ENCODE assay signal across 25 cellular contexts in the genomic region with DNA sequence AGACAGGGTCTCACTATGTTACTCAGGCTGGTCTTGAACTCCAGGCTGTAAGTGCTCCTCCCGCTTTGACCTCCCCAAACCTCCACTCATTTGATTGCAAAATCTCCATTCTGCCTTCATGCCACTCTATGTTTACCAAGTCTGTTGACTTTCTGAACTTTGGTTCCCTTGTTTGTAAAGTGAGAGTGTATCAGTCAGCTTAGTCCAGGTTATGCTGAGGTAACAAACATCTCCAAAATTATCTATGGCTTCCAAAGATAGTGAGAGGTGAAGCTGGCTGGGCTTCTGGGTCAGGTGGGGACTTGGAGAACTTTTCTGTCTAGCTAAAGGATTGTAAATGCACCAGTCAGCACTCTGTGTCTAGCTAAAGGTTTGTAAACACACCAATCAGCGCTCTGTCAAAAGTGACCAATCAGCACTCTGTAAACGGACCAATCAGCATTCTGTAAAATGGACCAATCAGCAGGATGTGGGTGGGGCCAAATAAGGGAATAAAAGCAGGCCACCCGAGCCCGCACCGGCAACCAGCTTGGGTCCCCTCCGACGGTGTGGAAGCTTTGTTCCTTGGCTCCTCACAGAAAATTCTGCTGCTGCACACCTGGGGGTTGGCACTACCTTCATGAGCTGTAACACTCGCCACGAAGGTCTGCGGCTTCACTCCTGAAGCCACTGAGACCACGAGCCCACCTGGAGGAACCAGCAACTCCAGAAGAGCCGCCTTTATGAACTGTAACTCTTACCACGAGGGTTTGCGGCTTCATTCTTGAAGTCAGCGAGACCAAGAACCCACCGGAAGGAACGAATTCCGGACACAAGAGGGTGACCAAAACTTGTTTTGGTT.
"Had no signal": no experiment of that assay in that cellular context is flagged by ENCODE, and none has a peak within 500 bp of the region (broad histone marks: within the 10 kb centered on the region; RNA-seq: fewer than 3 reads in every experiment).

No MANE protein-coding gene starts in this region.

- ATAC-seq: body of pancreas, gastrocnemius medialis, left colon, psoas muscle had no signal

- H3K9me3 ChIP-seq: body of pancreas, colonic mucosa, gastrocnemius medialis, psoas muscle, thoracic aorta, uterus had no signal

- H3K27me3 Mint-ChIP-seq: activated B cell treated with CpG ODN at 0.5 μM for 24 hours, naive B cell had no signal

- DNase-seq: activated B cell treated with CpG ODN at 0.5 μM for 24 hours; activated CD4-positive, alpha-beta T cell treated with anti-CD3 and anti-CD28 coated beads, Interleukin-2, amount 50 U/mL, for 1 hour; activated effector memory CD4-positive, alpha-beta T cell treated with anti-CD3 and anti-CD28 coated beads, Interleukin-2, amount 50 U/mL, for 16 hours; activated naive CD4-positive, alpha-beta T cell treated with anti-CD3 and anti-CD28 coated beads, Interleukin-2, amount 50 U/mL, for 16 hours; activated T-cell treated with anti-CD3 and anti-CD28 coated beads, Interleukin-2, amount 50 U/mL, for 1 hour; body of pancreas; cerebellar nuclear complex; colonic mucosa; effector memory CD4-positive, alpha-beta T cell; gastrocnemius medialis; kidney; left colon; mammary epithelial cell; naive B cell; psoas muscle; stimulated activated CD4-positive, alpha-beta T cell treated with anti-CD3 and anti-CD28 coated beads, Interleukin-15, amount 100 ng/mL, for 24 hours; stimulated activated naive CD4-positive, alpha-beta T cell; T-helper 1 cell; trophoblast cell; uterus had no signal

- FAIRE-seq: kidney had no signal

- H3K4me3 ChIP-seq: body of pancreas, colonic mucosa, gastrocnemius medialis, psoas muscle, right atrium auricular region, thoracic aorta, uterus had no signal

- H3K36me3 ChIP-seq: colonic mucosa, gastrocnemius medialis, right atrium auricular region, thoracic aorta, uterus had no signal

- H3K27ac ChIP-seq: body of pancreas, colonic mucosa, gastrocnemius medialis, parathyroid adenoma, psoas muscle, right atrium auricular region, thoracic aorta, uterus had no signal

- H3K4me3 Mint-ChIP-seq: activated B cell treated with CpG ODN at 0.5 μM for 24 hours; activated T-helper 1 cell treated with anti-CD3 and anti-CD28 coated beads, Interleukin-12 subunit alpha, Interleukin-12 subunit beta, Interleukin-2, Interleukin-4 antibody, amounts not matched to agents 30 ng/mL and 10 ng/mL and 1 ng/mL, durations not matched to agents 14 hours and 24 hours and 36 hours; naive B cell; T-helper 2 cell treated with Interferon-gamma antibody and Interleukin-4, amounts not matched to agents 5 μg/mL and 100 μg/mL, for 36 hours had no signal

- H3K27ac Mint-ChIP-seq: activated B cell treated with CpG ODN at 0.5 μM for 24 hours; activated T-helper 1 cell treated with anti-CD3 and anti-CD28 coated beads, Interleukin-12 subunit alpha, Interleukin-12 subunit beta, Interleukin-2, Interleukin-4 antibody, amounts not matched to agents 30 ng/mL and 10 ng/mL and 1 ng/mL, durations not matched to agents 14 hours and 24 hours and 36 hours; naive B cell; T-helper 2 cell treated with Interferon-gamma antibody and Interleukin-4, amounts not matched to agents 5 μg/mL and 100 μg/mL, for 36 hours had no signal

- H3K4me1 Mint-ChIP-seq: activated B cell treated with CpG ODN at 0.5 μM for 24 hours, naive B cell had no signal

- H3K4me1 ChIP-seq: body of pancreas, colonic mucosa, gastrocnemius medialis, parathyroid adenoma, psoas muscle, right atrium auricular region, uterus had no signal
